ENCODE assay signal across 18 cellular contexts in the genomic region with DNA sequence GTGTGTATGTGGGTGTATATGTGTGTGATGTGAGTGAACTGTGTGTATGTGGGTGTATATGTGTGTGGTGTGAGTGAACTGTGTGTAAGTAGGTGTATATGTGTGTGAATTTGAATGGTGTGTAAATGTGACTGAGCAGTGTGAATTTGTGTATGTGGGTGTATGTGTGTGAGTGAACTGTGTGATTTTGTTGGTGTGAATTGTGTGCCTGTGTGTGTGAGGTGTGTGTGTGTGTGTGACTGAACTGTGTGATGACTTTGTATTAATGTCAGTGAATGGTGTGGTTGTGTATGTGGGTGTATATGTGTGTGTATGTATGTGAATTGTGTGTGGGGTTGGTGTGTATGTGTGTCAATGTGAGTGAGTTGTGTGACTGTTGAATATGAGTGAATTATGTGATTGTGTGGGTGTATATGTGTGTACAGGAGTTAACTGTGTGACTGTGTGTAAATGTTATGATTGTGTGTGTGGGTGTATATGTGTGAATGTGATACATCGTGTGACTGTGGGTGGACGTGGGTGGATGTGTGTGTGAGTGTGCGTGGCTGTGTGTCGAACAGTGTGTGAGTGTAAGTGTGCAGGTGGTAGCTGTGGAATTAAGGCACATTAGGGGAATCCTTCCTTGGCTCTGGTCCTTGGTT. TPM values are rescaled to one million over a fixed set of nuclear protein-coding genes. Genes with fewer than 3 reads are reported as not detected.
"Had no signal": no experiment of that assay in that cellular context is flagged by ENCODE, and none has a peak within 500 bp of the region (broad histone marks: within the 10 kb centered on the region; RNA-seq: fewer than 3 reads in every experiment).

No MANE protein-coding gene starts in this region.

RNA-seq across cellular contexts. Expression of a gene that starts 6.7 kb away (rescaled TPM):
- total RNA-seq: activated CD4-positive, alpha-beta memory T cell treated with anti-CD3 and anti-CD28 coated beads for 36 hours; activated CD4-positive, alpha-beta T cell treated with anti-CD3 and anti-CD28 coated beads for 36 hours; activated CD8-positive, alpha-beta memory T cell treated with anti-CD3 and anti-CD28 coated beads for 36 hours; activated CD8-positive, alpha-beta memory T cell treated with anti-CD3 and anti-CD28 coated beads, Interleukin-2, amount 10 ng/mL, durations not matched to agents 7 days and 5 days; activated CD8-positive, alpha-beta T cell treated with anti-CD3 and anti-CD28 coated beads, Interleukin-2, amount 10 ng/mL, durations not matched to agents 7 days and 5 days; body of pancreas; cerebellum; dermis blood vessel endothelial cell; endothelial cell of umbilical vein; esophagus squamous epithelium; fibroblast of villous mesenchyme; T-helper 1 cell treated with Interleukin-12 subunit alpha and Interleukin-12 subunit beta and Interleukin-4 antibody, amounts not matched to agents 30 ng/mL and 1 ng/mL, for 36 hours had no signal

RNA-seq across cellular contexts. Expression of a gene that starts 18.6 kb away (rescaled TPM):
- total RNA-seq: activated CD4-positive, alpha-beta memory T cell treated with anti-CD3 and anti-CD28 coated beads for 36 hours; activated CD4-positive, alpha-beta T cell treated with anti-CD3 and anti-CD28 coated beads for 36 hours; activated CD4-positive, alpha-beta T cell treated with anti-CD3 and anti-CD28 coated beads, Interleukin-2, amount 10 ng/mL, durations not matched to agents 24 days and 14 days; activated CD8-positive, alpha-beta memory T cell treated with anti-CD3 and anti-CD28 coated beads for 36 hours; activated CD8-positive, alpha-beta memory T cell treated with anti-CD3 and anti-CD28 coated beads, Interleukin-2, amount 10 ng/mL, durations not matched to agents 7 days and 5 days; activated CD8-positive, alpha-beta T cell treated with anti-CD3 and anti-CD28 coated beads, Interleukin-2, amount 10 ng/mL, durations not matched to agents 7 days and 5 days; body of pancreas; cardiac muscle cell; cerebellum; dermis blood vessel endothelial cell; endothelial cell of umbilical vein; esophagus squamous epithelium; fibroblast of lung; fibroblast of villous mesenchyme; glomerular endothelial cell; T-helper 1 cell treated with Interleukin-12 subunit alpha and Interleukin-12 subunit beta and Interleukin-4 antibody, amounts not matched to agents 30 ng/mL and 1 ng/mL, for 36 hours had no signal
- polyA plus RNA-seq: adipose tissue, cardiac muscle cell, endothelial cell of umbilical vein, esophagus, fibroblast of lung had no signal

RNA-seq across cellular contexts. Expression of a gene that starts 20.0 kb away (rescaled TPM):
- total RNA-seq: activated CD8-positive, alpha-beta memory T cell treated with anti-CD3 and anti-CD28 coated beads for 36 hours; activated CD8-positive, alpha-beta memory T cell treated with anti-CD3 and anti-CD28 coated beads, Interleukin-2, amount 10 ng/mL, durations not matched to agents 7 days and 5 days; activated CD8-positive, alpha-beta T cell treated with anti-CD3 and anti-CD28 coated beads, Interleukin-2, amount 10 ng/mL, durations not matched to agents 7 days and 5 days had no signal
